8 cellular contexts compared by ENCODE assay signal in genomic region chr2:96817882-96818281, GRCh38. TPM values are rescaled to one million over a fixed set of nuclear protein-coding genes. Genes with fewer than 3 reads are reported as not detected.
DNase-seq lines count a peak whose midpoint lies in the region; ATAC-seq and TF ChIP-seq lines count a peak whose summit lies in the region.

No MANE protein-coding gene starts in this region.

- no peaks in the 10 kb centered on the region for H3K9me3 Mint-ChIP-seq in activated T-cell treated with anti-CD3 and anti-CD28 coated beads, Interleukin-2, amount 50 U/mL, for 4 hours
- no peaks in the 10 kb centered on the region for H3K9me3 Mint-ChIP-seq in activated naive CD8-positive, alpha-beta T cell (ENCODE audit: low read depth)
- H3K9me3 Mint-ChIP-seq in memory B cell = no peaks in the 10 kb centered on the region

- H3K4me1 ChIP-seq in tibial artery = peaks cover 0 to 56% (median 38%) of the 10 kb centered on the region in 4 donors

- H3K27ac Mint-ChIP-seq in activated naive CD8-positive, alpha-beta T cell = peak overlapping the region; percentile 76
- peak overlapping the region; percentile 21 for H3K27ac Mint-ChIP-seq in memory B cell

- H3K27ac ChIP-seq in tibial artery = no peak overlapping the region

- peaks cover 54% of the 10 kb centered on the region for H3K4me1 Mint-ChIP-seq in activated T-cell treated with anti-CD3 and anti-CD28 coated beads, Interleukin-2, amount 50 U/mL, for 4 hours (ENCODE audit: low read depth)
- peaks cover 56% of the 10 kb centered on the region for H3K4me1 Mint-ChIP-seq in activated naive CD8-positive, alpha-beta T cell (ENCODE audit: low read depth)
- peaks cover 44% of the 10 kb centered on the region for H3K4me1 Mint-ChIP-seq in memory B cell

- intact Hi-C loops in tibial artery (cut with DNase I; ENCODE audit: low total_unique reads) = loop anchor here (5.0 kb wide), 1 partner anchor 39 kb away; the partner anchor contains the start of gene ANKRD39

- peaks cover 0 to 16% (median 7%) of the 10 kb centered on the region in 3 donors for H3K36me3 ChIP-seq in tibial artery

- peak overlapping the region; percentile 84 for H3K4me3 Mint-ChIP-seq in activated T-cell treated with anti-CD3 and anti-CD28 coated beads, Interleukin-2, amount 50 U/mL, for 4 hours
- H3K4me3 Mint-ChIP-seq in activated naive CD8-positive, alpha-beta T cell = peak overlapping the region; percentile 87
- H3K4me3 Mint-ChIP-seq in memory B cell = peak overlapping the region; percentile 84

- no peaks in the 10 kb centered on the region for H3K9me3 ChIP-seq in tibial artery

- H3K4me3 ChIP-seq in tibial artery = peak overlapping the region; percentile 58 to 85

- H3K27me3 ChIP-seq in tibial artery = no peaks in the 10 kb centered on the region

- ATAC-seq in activated T-cell treated with anti-CD3 and anti-CD28 coated beads, Interleukin-2, amount 50 U/mL, for 4 hours = no peak
- ATAC-seq in memory B cell (ENCODE audit: low read depth) (no peak), GM18502 (IDR thresholded peaks at IDR 0.05; ENCODE audit: poor library complexity, unreplicated experiment) (no peak)

- DNase-seq in activated T-cell treated with anti-CD3 and anti-CD28 coated beads, Interleukin-2, amount 50 U/mL, for 4 hours = no peak
- DNase-seq in activated T-cell treated with anti-CD3 and anti-CD28 coated beads for 4 hours (no peak), memory B cell (ENCODE audit: low spot score in 2 of 2) (no peak), tibial artery (no peak), mucosa of gallbladder (ENCODE audit: low spot score) (no peak), SK-N-DZ (ENCODE audit: low spot score) (no peak)

- TF ChIP-seq CTCF in tibial artery (IDR thresholded peaks at IDR 0.05) = no peak

- H3K27me3 Mint-ChIP-seq in activated T-cell treated with anti-CD3 and anti-CD28 coated beads, Interleukin-2, amount 50 U/mL, for 4 hours (ENCODE audit: low read depth) = no peaks in the 10 kb centered on the region
- no peaks in the 10 kb centered on the region for H3K27me3 Mint-ChIP-seq in activated naive CD8-positive, alpha-beta T cell
- H3K27me3 Mint-ChIP-seq in memory B cell = no peaks in the 10 kb centered on the region

- peaks cover 3% of the 10 kb centered on the region for H3K36me3 Mint-ChIP-seq in activated T-cell treated with anti-CD3 and anti-CD28 coated beads, Interleukin-2, amount 50 U/mL, for 4 hours (ENCODE audit: insufficient read depth)
- H3K36me3 Mint-ChIP-seq in activated naive CD8-positive, alpha-beta T cell = peaks cover 2% of the 10 kb centered on the region
- peaks cover 11% of the 10 kb centered on the region for H3K36me3 Mint-ChIP-seq in memory B cell

RNA-seq across cellular contexts. Expression of gene CNNM3, which starts 1.8 kb away (rescaled TPM):
- 10 to 100 TPM; 22.8 to 26.1 (median 24.4) TPM for total RNA-seq in activated T-cell treated with anti-CD3 and anti-CD28 coated beads, Interleukin-2, amount 50 U/mL, for 4 hours
- 65.2 TPM for total RNA-seq in mucosa of gallbladder
- 11.9 and 13.1 TPM in 2 replicates for polyA plus RNA-seq in SK-N-DZ (2014; cell fraction: cytosol; rRNA removed)
- 13.5 and 24.5 TPM in 2 replicates for polyA plus RNA-seq in SK-N-DZ (2014; cell fraction: nucleus; rRNA removed)

RNA-seq across cellular contexts. Expression of gene ANKRD23, which starts 25.9 kb away (rescaled TPM):
- total RNA-seq in activated T-cell treated with anti-CD3 and anti-CD28 coated beads, Interleukin-2, amount 50 U/mL, for 4 hours = 1 to 10 TPM; 2.9 to 6.3 (median 4.6) TPM
- 6.9 TPM for total RNA-seq in mucosa of gallbladder
- 2.1 and 3.1 TPM in 2 replicates for polyA plus RNA-seq in SK-N-DZ (2014; cell fraction: cytosol; rRNA removed)
- polyA plus RNA-seq in SK-N-DZ (2014; cell fraction: nucleus; rRNA removed) = 14.5 and 26.4 TPM in 2 replicates

RNA-seq across cellular contexts. Expression of gene ANKRD39, which starts 39.9 kb away (rescaled TPM):
- total RNA-seq in activated T-cell treated with anti-CD3 and anti-CD28 coated beads, Interleukin-2, amount 50 U/mL, for 4 hours = 10 to 100 TPM; 42.4 to 44.4 (median 44.3) TPM
- total RNA-seq in mucosa of gallbladder = 19.1 TPM
- polyA plus RNA-seq in SK-N-DZ (2014; cell fraction: cytosol; rRNA removed) = 23.2 and 23.9 TPM in 2 replicates
- polyA plus RNA-seq in SK-N-DZ (2014; cell fraction: nucleus; rRNA removed) = 20.5 and 30.6 TPM in 2 replicates

RNA-seq across cellular contexts. Expression of gene SEMA4C, which starts 52.0 kb away (rescaled TPM):
- total RNA-seq in activated T-cell treated with anti-CD3 and anti-CD28 coated beads, Interleukin-2, amount 50 U/mL, for 4 hours = 1 to 10 TPM; 7.5 to 9.7 (median 9.0) TPM
- 42.3 TPM for total RNA-seq in mucosa of gallbladder
- polyA plus RNA-seq in SK-N-DZ (2014; cell fraction: cytosol; rRNA removed) = 42.0 and 42.7 TPM in 2 replicates
- 91.3 and 99.0 TPM in 2 replicates for polyA plus RNA-seq in SK-N-DZ (2014; cell fraction: nucleus; rRNA removed)

RNA-seq across cellular contexts. Expression of gene CNNM4, which starts 57.2 kb away (rescaled TPM):
- 1 to 10 TPM; 6.3 to 6.9 (median 6.4) TPM for total RNA-seq in activated T-cell treated with anti-CD3 and anti-CD28 coated beads, Interleukin-2, amount 50 U/mL, for 4 hours
- total RNA-seq in mucosa of gallbladder = 14.1 TPM
- 5.4 and 6.8 TPM in 2 replicates for polyA plus RNA-seq in SK-N-DZ (2014; cell fraction: cytosol; rRNA removed)
- 6.0 and 6.1 TPM in 2 replicates for polyA plus RNA-seq in SK-N-DZ (2014; cell fraction: nucleus; rRNA removed)
